16 cellular contexts compared by ENCODE assay signal in the genomic region with DNA sequence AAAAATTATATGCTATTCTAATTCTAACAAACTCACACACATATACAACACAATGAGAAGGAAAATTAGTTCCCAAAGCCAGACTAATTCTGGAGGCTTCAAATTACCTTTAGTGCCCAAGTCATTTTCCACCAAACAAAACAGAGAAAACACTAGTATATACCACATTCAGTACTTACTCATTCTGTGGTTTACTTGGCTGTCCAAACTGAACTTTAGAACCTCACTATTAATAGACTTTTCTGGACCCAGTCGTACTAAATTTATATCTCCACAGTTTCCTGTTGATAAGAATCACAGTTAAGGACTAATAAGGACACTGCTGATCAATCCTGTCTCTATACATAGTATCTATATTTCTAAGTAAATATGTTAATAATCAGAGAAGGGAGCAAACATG.
DNase-seq lines count a peak whose midpoint lies in the region; ATAC-seq and TF ChIP-seq lines count a peak whose summit lies in the region.
"Had no signal": no experiment of that assay in that cellular context is flagged by ENCODE, and none has a peak within 500 bp of the region (broad histone marks: within the 10 kb centered on the region; RNA-seq: fewer than 3 reads in every experiment).

No MANE protein-coding gene starts in this region.

- H3K14ac ChIP-seq in trophoblast cell (ENCODE audit: low read length), result no peak overlapping the region

- no peaks in the 10 kb centered on the region for H3K79me1 ChIP-seq in trophoblast cell (ENCODE audit: low read length)

- no peaks in the 10 kb centered on the region for H3K79me2 ChIP-seq in trophoblast cell (ENCODE audit: control insufficient read depth, insufficient read depth, low read length, poor library complexity)

- no peak overlapping the region for H4K91ac ChIP-seq in trophoblast cell (ENCODE audit: low read depth, low read length)

- no peak overlapping the region for H3K4me2 ChIP-seq in trophoblast cell (ENCODE audit: low read length)

- H4K8ac ChIP-seq in trophoblast cell (ENCODE audit: low read depth, low read length), result no peak overlapping the region

- H3K27ac ChIP-seq in right cardiac atrium (ENCODE audit: low read length) (no peak overlapping the region), trophoblast cell (ENCODE audit: low read depth, low read length) (no peak overlapping the region)
- no peak overlapping the region for H3K27ac ChIP-seq in effector memory CD4-positive, alpha-beta T cell (ENCODE audit: insufficient read depth, low read length, poor library complexity, severe bottlenecking)
- H3K27ac ChIP-seq: gastroesophageal sphincter had no signal

- TF ChIP-seq CTCF in fibroblast of villous mesenchyme (IDR thresholded peaks at IDR 0.05; ENCODE audit: insufficient read depth, low read depth, low read length), result no peak

- H3K23ac ChIP-seq in trophoblast cell (ENCODE audit: low read length), result no peak overlapping the region

- no peak overlapping the region for H3K9ac ChIP-seq in trophoblast cell (ENCODE audit: low read length)

- H3K9me3 ChIP-seq in right cardiac atrium (ENCODE audit: control insufficient read depth, low read length) (no peaks in the 10 kb centered on the region), trophoblast cell (ENCODE audit: insufficient read depth, low read depth, low read length) (no peaks in the 10 kb centered on the region)
- H3K9me3 ChIP-seq in effector memory CD4-positive, alpha-beta T cell (ENCODE audit: control insufficient read depth, low read length), result no peaks in the 10 kb centered on the region
- H3K9me3 ChIP-seq: BE2C, gastroesophageal sphincter had no signal

- H3K18ac ChIP-seq in trophoblast cell (ENCODE audit: low read length), result no peak overlapping the region

- intact Hi-C loops in left ventricle myocardium superior (cut with micrococcal nuclease) (no loop called here), right cardiac atrium (cut with DNase I) (no loop called here)

- WGBS in right cardiac atrium, result 4% methylated on average over 1 of the region's 1 CpG
- no CpG with 5 or more reads among the region's 1 CpG for WGBS in trophoblast cell (ENCODE audit: extremely low coverage, insufficient coverage, insufficient read length)

- H3K4ac ChIP-seq in trophoblast cell (ENCODE audit: low read depth, low read length), result no peak overlapping the region

- H3K4me3 ChIP-seq in right cardiac atrium (ENCODE audit: low read length), result no peak overlapping the region
- no peak overlapping the region for H3K4me3 ChIP-seq in fibroblast of villous mesenchyme (ENCODE audit: low read depth, low read length)
- no peak overlapping the region for H3K4me3 ChIP-seq in effector memory CD4-positive, alpha-beta T cell (ENCODE audit: insufficient read depth, low read depth, low read length, poor library complexity, severe bottlenecking)
- H3K4me3 ChIP-seq in trophoblast cell (ENCODE audit: low read depth, low read length), result no peak overlapping the region
- H3K4me3 ChIP-seq: gastroesophageal sphincter had no signal

- no peak overlapping the region for H2AFZ ChIP-seq in trophoblast cell (ENCODE audit: insufficient read depth, low read length, poor library complexity)

- H2BK120ac ChIP-seq in trophoblast cell (ENCODE audit: insufficient read depth, low read length, poor library complexity), result no peak overlapping the region

- no peaks in the 10 kb centered on the region for H3K4me1 ChIP-seq in right cardiac atrium (ENCODE audit: control insufficient read depth, insufficient read depth, low read length)
- H3K4me1 ChIP-seq in effector memory CD4-positive, alpha-beta T cell (ENCODE audit: control insufficient read depth, insufficient read depth, low read length, poor library complexity, severe bottlenecking), result no peaks in the 10 kb centered on the region
- H3K4me1 ChIP-seq in trophoblast cell (ENCODE audit: control insufficient read depth in 1 of 2, insufficient read depth in 2 of 2, low read length in 2 of 2), result no peaks in the 10 kb centered on the region
- H3K4me1 ChIP-seq: BE2C had no signal

- peak; percentile 27 for ATAC-seq in left ventricle myocardium superior
- no peak for ATAC-seq in right cardiac atrium
- peak; percentile 66 for ATAC-seq in SK-N-SH treated with all-trans-retinoic acid at 6 μM for 48 hours
- ATAC-seq: gastroesophageal sphincter, HCT116 had no signal

- H4K12ac ChIP-seq in trophoblast cell (ENCODE audit: low read depth, low read length), result no peak overlapping the region

- H2BK12ac ChIP-seq in trophoblast cell (ENCODE audit: low read length), result no peak overlapping the region

- H2BK5ac ChIP-seq in trophoblast cell (ENCODE audit: low read depth, low read length, poor library complexity), result no peak overlapping the region

- no peak overlapping the region for H2AK5ac ChIP-seq in trophoblast cell (ENCODE audit: low read length)

- DNase-seq in left ventricle myocardium superior (no peak), right cardiac atrium (no peak), fibroblast of villous mesenchyme (ENCODE audit: low read depth) (peak; percentile 58), stromal cell of bone marrow (ENCODE audit: low read depth) (peak; percentile 43), iPS-NIHi7 (ENCODE audit: extremely low spot score) (no peak), trophoblast cell (no peak)
- no peak for DNase-seq in effector memory CD4-positive, alpha-beta T cell
- DNase-seq: activated naive CD8-positive, alpha-beta T cell treated with anti-CD3 and anti-CD28 coated beads, Interleukin-2, amount 10 ng/mL, durations not matched to agents 7 days and 5 days; BE2C; kidney glomerular epithelial cell; naive B cell; NCI-H1092; T1000 had no signal

- H3K36me3 ChIP-seq in effector memory CD4-positive, alpha-beta T cell (ENCODE audit: control insufficient read depth, insufficient read depth, low read length), result peaks cover 53% of the 10 kb centered on the region
- peaks cover 32 to 33% of the 10 kb centered on the region in 2 experiments for H3K36me3 ChIP-seq in trophoblast cell (ENCODE audit: control insufficient read depth in 1 of 2, insufficient read depth in 2 of 2, low read length in 2 of 2)

- H3K27me3 ChIP-seq in right cardiac atrium (ENCODE audit: control insufficient read depth, insufficient read depth) (no peaks in the 10 kb centered on the region), trophoblast cell (ENCODE audit: insufficient read depth, low read length) (no peaks in the 10 kb centered on the region)
- no peaks in the 10 kb centered on the region for H3K27me3 ChIP-seq in effector memory CD4-positive, alpha-beta T cell (replicated peaks; ENCODE audit: control insufficient read depth, insufficient read depth, low read length, poor library complexity, severe bottlenecking)
- H3K27me3 ChIP-seq: BE2C, gastroesophageal sphincter had no signal

TF ChIP-seq in SK-N-SH treated with all-trans-retinoic acid at 6 μM for 48 hours, 23 proteins besides CTCF, POLR2A, EP300 and RAD21:
- TF ChIP-seq ZNF70 (CRISPR knock-in tag; IDR thresholded peaks at IDR 0.05) (no peak), GLIS3 (CRISPR knock-in tag; IDR thresholded peaks at IDR 0.05) (no peak), SNAI2 (CRISPR knock-in tag; IDR thresholded peaks at IDR 0.05) (no peak), PPARA (CRISPR knock-in tag; IDR thresholded peaks at IDR 0.05; ENCODE audit: borderline replicate concordance) (no peak), OSR1 (CRISPR knock-in tag; IDR thresholded peaks at IDR 0.05) (no peak), ZC3H10 (CRISPR knock-in tag; IDR thresholded peaks at IDR 0.05) (no peak)
- TF ChIP-seq, protein P1, sequence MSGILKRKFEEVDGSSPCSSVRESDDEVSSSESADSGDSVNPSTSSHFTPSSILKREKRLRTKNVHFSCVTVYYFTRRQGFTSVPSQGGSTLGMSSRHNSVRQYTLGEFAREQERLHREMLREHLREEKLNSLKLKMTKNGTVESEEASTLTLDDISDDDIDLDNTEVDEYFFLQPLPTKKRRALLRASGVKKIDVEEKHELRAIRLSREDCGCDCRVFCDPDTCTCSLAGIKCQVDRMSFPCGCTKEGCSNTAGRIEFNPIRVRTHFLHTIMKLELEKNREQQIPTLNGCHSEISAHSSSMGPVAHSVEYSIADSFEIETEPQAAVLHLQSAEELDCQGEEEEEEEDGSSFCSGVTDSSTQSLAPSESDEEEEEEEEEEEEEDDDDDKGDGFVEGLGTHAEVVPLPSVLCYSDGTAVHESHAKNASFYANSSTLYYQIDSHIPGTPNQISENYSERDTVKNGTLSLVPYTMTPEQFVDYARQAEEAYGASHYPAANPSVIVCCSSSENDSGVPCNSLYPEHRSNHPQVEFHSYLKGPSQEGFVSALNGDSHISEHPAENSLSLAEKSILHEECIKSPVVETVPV (CRISPR knock-in tag; IDR thresholded peaks at IDR 0.05), result no peak

Comparison
In these comparisons a context has a peak if more than half of its experiments do, and no peak if none do; other contexts are left out.
1. ATAC-seq: peak in left ventricle myocardium superior (single experiment) and SK-N-SH treated with all-trans-retinoic acid at 6 μM for 48 hours (single experiment); none in right cardiac atrium (0 of 2).
2. DNase-seq: peak in fibroblast of villous mesenchyme (single experiment) and stromal cell of bone marrow (single experiment); none in left ventricle myocardium superior (single experiment), right cardiac atrium (0 of 3), iPS-NIHi7 (single experiment), effector memory CD4-positive, alpha-beta T cell (0 of 3) and trophoblast cell (0 of 2).